30 cellular contexts compared by ENCODE assay signal in genomic region chr6:89051725-89052124, GRCh38. TPM values are rescaled to one million over a fixed set of nuclear protein-coding genes. Genes with fewer than 3 reads are reported as not detected.
DNase-seq lines count a peak whose midpoint lies in the region; ATAC-seq and TF ChIP-seq lines count a peak whose summit lies in the region.
"Had no signal": no experiment of that assay in that cellular context is flagged by ENCODE, and none has a peak within 500 bp of the region (broad histone marks: within the 10 kb centered on the region; RNA-seq: fewer than 3 reads in every experiment).

No MANE protein-coding gene starts in this region.

- POLR2A ChIA-PET in naive thymus-derived CD4-positive, alpha-beta T cell (lab: Charles Lee), result interaction anchor here (1.3 kb wide), 1 partner anchor 29 kb away, joined by 3 read pairs; the partner anchor contains the start of gene PNRC1

- no peaks in the 10 kb centered on the region for H3K9me3 ChIP-seq in naive thymus-derived CD4-positive, alpha-beta T cell (ENCODE audit: control insufficient read depth in 2 of 3, low read length in 3 of 3)
- 0 out of 2 replicates have a peak, but pooled peaks cover 2% of the 10 kb centered on the region for H3K9me3 ChIP-seq in SJCRH30 (replicated peaks)
- H3K9me3 ChIP-seq: heart left ventricle, psoas muscle, sigmoid colon had no signal

- no peaks in the 10 kb centered on the region for H3K27me3 ChIP-seq in naive thymus-derived CD4-positive, alpha-beta T cell (ENCODE audit: control insufficient read depth in 2 of 2, insufficient read depth in 2 of 2, low read length in 2 of 2)
- H3K27me3 ChIP-seq in SJCRH30, result no peaks in the 10 kb centered on the region
- H3K27me3 ChIP-seq: dorsolateral prefrontal cortex, heart left ventricle, sigmoid colon had no signal

- CTCF ChIA-PET in naive thymus-derived CD4-positive, alpha-beta T cell (lab: Charles Lee), result no interaction called here

- H3K4me3 ChIP-seq in naive thymus-derived CD4-positive, alpha-beta T cell (ENCODE audit: low read length), result no peak overlapping the region
- no peak overlapping the region for H3K4me3 ChIP-seq in SJCRH30
- H3K4me3 ChIP-seq: dorsolateral prefrontal cortex, heart left ventricle, psoas muscle, sigmoid colon had no signal

- ATAC-seq in activated CD4-positive, CD25-positive, alpha-beta regulatory T cell treated with anti-CD3 and anti-CD28 coated beads, Interleukin-2, amount 50 U/mL, for 24 hours, result peak; percentile 58 to 64
- no peak for ATAC-seq in naive thymus-derived CD4-positive, alpha-beta T cell
- no peak for ATAC-seq in GM19455 (IDR thresholded peaks at IDR 0.05; ENCODE audit: unreplicated experiment)
- ATAC-seq: heart left ventricle, left ventricle myocardium superior, psoas muscle, Right ventricle myocardium inferior had no signal

- H3K27ac ChIP-seq in naive thymus-derived CD4-positive, alpha-beta T cell (ENCODE audit: low read depth, low read length), result no peak overlapping the region
- H3K27ac ChIP-seq in SJCRH30, result no peak overlapping the region
- H3K27ac ChIP-seq: dorsolateral prefrontal cortex, heart left ventricle, KMS-11, psoas muscle, sigmoid colon had no signal

- H3K4me3 Mint-ChIP-seq in naive thymus-derived CD4-positive, alpha-beta T cell, result no peak overlapping the region
- H3K4me3 Mint-ChIP-seq: activated CD4-positive, alpha-beta T cell treated with anti-CD3 and anti-CD28 coated beads, Interleukin-2, amount 10 ng/mL, durations not matched to agents 24 days and 14 days; type B pancreatic cell had no signal

- intact Hi-C loops in naive thymus-derived CD4-positive, alpha-beta T cell (cut with micrococcal nuclease), result no loop called here

- DNase-seq in activated CD4-positive, CD25-positive, alpha-beta regulatory T cell treated with anti-CD3 and anti-CD28 coated beads, Interleukin-2, amount 50 U/mL, for 72 hours, result no peak
- peak; percentile 3 for DNase-seq in stimulated activated CD4-positive, alpha-beta T cell treated with anti-CD3 and anti-CD28 coated beads, Interleukin-4, amount 100 ng/mL, for 24 hours
- DNase-seq in stimulated activated CD4-positive, alpha-beta T cell treated with anti-CD3 and anti-CD28 coated beads, Interleukin-1b, Interleukin-23, amount 100 ng/mL, for 48 hours, result no peak
- DNase-seq in naive thymus-derived CD4-positive, alpha-beta T cell, result peak in 2 of 9 donors; percentile 5 to 14
- DNase-seq in erythroblast (lab: John Stamatoyannopoulos, UW) (no peak), SJCRH30 (no peak)
- DNase-seq: activated CD4-positive, alpha-beta T cell treated with anti-CD3 and anti-CD28 coated beads, Interleukin-2, amount 10 ng/mL, durations not matched to agents 24 days and 14 days; activated effector memory CD4-positive, alpha-beta T cell treated with Interleukin-2 at 50 U/mL for 16 hours; DND-41; dorsolateral prefrontal cortex; foreskin melanocyte; HCEC 1CT; heart left ventricle; left ventricle myocardium superior; NCI-H1436; NCI-H2081; NCI-H2227 treated with DMSO at 0.1 percent for 48 hours; NCI-H526; occipital lobe; psoas muscle; sigmoid colon; stimulated activated CD4-positive, alpha-beta T cell treated with anti-CD3 and anti-CD28 coated beads, Interleukin-12 subunit alpha, Interleukin-12 subunit beta, amount 100 ng/mL, for 4 hours; stimulated activated CD4-positive, alpha-beta T cell treated with anti-CD3 and anti-CD28 coated beads, Interleukin-4, amount 100 ng/mL, for 1 hour; substantia nigra; T-helper 9 cell had no signal

- no peaks in the 10 kb centered on the region for H3K36me3 Mint-ChIP-seq in naive thymus-derived CD4-positive, alpha-beta T cell
- H3K36me3 Mint-ChIP-seq: type B pancreatic cell had no signal

- H3K27me3 Mint-ChIP-seq in naive thymus-derived CD4-positive, alpha-beta T cell, result no peaks in the 10 kb centered on the region
- H3K27me3 Mint-ChIP-seq: activated CD4-positive, alpha-beta T cell treated with anti-CD3 and anti-CD28 coated beads, Interleukin-2, amount 10 ng/mL, durations not matched to agents 24 days and 14 days; type B pancreatic cell had no signal

- H3K4me1 ChIP-seq in naive thymus-derived CD4-positive, alpha-beta T cell (ENCODE audit: control insufficient read depth in 2 of 2, insufficient read depth in 2 of 2, low read length in 2 of 2), result no peaks in the 10 kb centered on the region
- no peaks in the 10 kb centered on the region; the same call in 1 of the 2 replicates for H3K4me1 ChIP-seq in SJCRH30
- H3K4me1 ChIP-seq: psoas muscle had no signal

- no peak for TF ChIP-seq POLR2A in erythroblast (IDR thresholded peaks at IDR 0.05; ENCODE audit: low read length)

- no peaks in the 10 kb centered on the region for H3K36me3 ChIP-seq in naive thymus-derived CD4-positive, alpha-beta T cell (ENCODE audit: control insufficient read depth in 2 of 3, insufficient read depth in 3 of 3, low read length in 3 of 3)
- H3K36me3 ChIP-seq in SJCRH30, result no peaks in the 10 kb centered on the region
- H3K36me3 ChIP-seq: heart left ventricle, sigmoid colon had no signal

- peaks cover 0 to 16% (median 9%) of the 10 kb centered on the region in 7 donors for H3K4me1 Mint-ChIP-seq in naive thymus-derived CD4-positive, alpha-beta T cell

- H3K9me3 Mint-ChIP-seq in naive thymus-derived CD4-positive, alpha-beta T cell, result peaks cover 0 to 6% (median 0%) of the 10 kb centered on the region in 11 donors
- H3K9me3 Mint-ChIP-seq: activated CD4-positive, alpha-beta T cell treated with anti-CD3 and anti-CD28 coated beads, Interleukin-2, amount 10 ng/mL, durations not matched to agents 24 days and 14 days had no signal

- H3K27ac Mint-ChIP-seq in naive thymus-derived CD4-positive, alpha-beta T cell, result peak overlapping the region in 5 of 9 donors; percentile 16 to 45 (median 29)
- H3K27ac Mint-ChIP-seq: activated CD4-positive, alpha-beta T cell treated with anti-CD3 and anti-CD28 coated beads, Interleukin-2, amount 10 ng/mL, durations not matched to agents 24 days and 14 days; type B pancreatic cell had no signal

RNA-seq across cellular contexts. Expression of gene PNRC1, which starts 28.8 kb away (rescaled TPM):
- 100 to 1,000 TPM; 108 to 822 (median 763) TPM for total RNA-seq in naive thymus-derived CD4-positive, alpha-beta T cell
- polyA plus RNA-seq in naive thymus-derived CD4-positive, alpha-beta T cell, result 100 to 1,000 TPM; 755 to 789 TPM
- total RNA-seq in SJCRH30 (2014; rRNA removed; shearing (Covaris generic)), result 51.8 and 54.8 TPM in 2 replicates

Comparison
In these comparisons a context has a peak if more than half of its experiments do, and no peak if none do; other contexts are left out.
1. ATAC-seq: peak in activated CD4-positive, CD25-positive, alpha-beta regulatory T cell treated with anti-CD3 and anti-CD28 coated beads, Interleukin-2, amount 50 U/mL, for 24 hours (2 of 2); none in naive thymus-derived CD4-positive, alpha-beta T cell (single experiment) and GM19455 (single experiment).